ENCODE assay signal across 8 cellular contexts in the genomic region with DNA sequence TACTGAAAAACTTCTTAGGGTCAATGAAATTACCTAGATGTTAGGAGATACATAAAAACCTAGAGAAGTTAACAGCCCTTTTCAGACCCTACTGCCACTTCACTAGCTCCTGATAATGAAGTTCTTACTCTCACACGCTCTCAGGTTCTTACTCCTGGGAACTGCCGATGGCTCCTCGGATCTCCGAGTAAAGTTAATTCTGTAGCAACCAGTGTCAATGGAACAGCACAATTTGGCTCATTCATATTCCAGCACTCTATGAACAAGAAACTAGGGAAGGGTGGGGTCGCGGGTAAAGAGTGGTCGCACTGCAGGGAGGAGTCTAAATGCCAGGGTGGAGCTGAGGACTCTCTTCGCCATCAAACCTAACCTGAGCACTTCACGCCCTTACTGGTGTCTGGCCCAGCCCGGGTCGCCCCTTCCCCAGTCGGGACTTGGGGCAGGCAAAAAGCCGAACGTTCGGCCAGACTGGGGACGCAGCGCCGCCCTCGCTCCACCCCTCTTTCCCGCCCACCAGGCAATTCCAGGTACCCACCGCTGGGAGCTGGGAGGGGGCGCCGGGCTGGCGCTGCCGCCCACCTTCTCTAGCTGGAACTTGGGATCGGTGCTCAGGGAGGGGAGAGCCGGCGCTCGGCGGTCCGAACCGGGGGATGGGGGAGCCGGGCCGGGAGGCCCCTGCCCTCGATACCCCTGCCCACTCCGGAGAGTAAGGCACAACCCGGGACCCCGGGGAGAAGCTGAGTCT. TPM values are rescaled to one million over a fixed set of nuclear protein-coding genes. Genes with fewer than 3 reads are reported as not detected.
DNase-seq lines count a peak whose midpoint lies in the region; ATAC-seq and TF ChIP-seq lines count a peak whose summit lies in the region.

No MANE protein-coding gene starts in this region.

- H3K27me3 ChIP-seq in Caco-2 (replicated peaks; ENCODE audit: control insufficient read depth, insufficient read depth, low read length) = no peaks in the 10 kb centered on the region
- no peaks in the 10 kb centered on the region for H3K27me3 ChIP-seq in OCI-LY3 (ENCODE audit: low read depth, low read length)
- H3K27me3 ChIP-seq in neural cell (ENCODE audit: insufficient read depth, low read depth, low read length) = no peaks in the 10 kb centered on the region

- no peaks in the 10 kb centered on the region for H3F3A ChIP-seq in neural cell (ENCODE audit: insufficient read depth, low read length, poor library complexity, severe bottlenecking)

- no peak for TF ChIP-seq RAD21 in neural cell (conservative IDR thresholded peaks at IDR 0.05)

- H3K36me3 ChIP-seq in Caco-2 (ENCODE audit: control insufficient read depth, insufficient read depth, low read length) = no peaks in the 10 kb centered on the region
- H3K36me3 ChIP-seq in OCI-LY3 (replicated peaks; ENCODE audit: low read depth, low read length) = peaks cover 4% of the 10 kb centered on the region
- H3K36me3 ChIP-seq in neural cell (ENCODE audit: insufficient read depth, low read length) = no peaks in the 10 kb centered on the region

- H3K4me3 Mint-ChIP-seq in Caco-2 (ENCODE audit: unreplicated experiment) = peak overlapping the region; percentile 94
- H3K4me3 Mint-ChIP-seq in activated T-helper 17 cell treated with anti-CD3 and anti-CD28 coated beads, Interleukin-2, amount 50 U/mL, for 72 hours = peak overlapping the region; percentile 84

- no peak for TF ChIP-seq EP300 in neural cell (conservative IDR thresholded peaks at IDR 0.05; ENCODE audit: poor library complexity, severe bottlenecking)

- H3K36me3 Mint-ChIP-seq in Caco-2 (ENCODE audit: insufficient read depth, unreplicated experiment) = peaks cover 12% of the 10 kb centered on the region
- peaks cover 5% of the 10 kb centered on the region for H3K36me3 Mint-ChIP-seq in activated T-helper 17 cell treated with anti-CD3 and anti-CD28 coated beads, Interleukin-2, amount 50 U/mL, for 72 hours (ENCODE audit: low read depth)

- H3K27ac Mint-ChIP-seq in Caco-2 (ENCODE audit: unreplicated experiment) = peak overlapping the region; percentile 90
- H3K27ac Mint-ChIP-seq in activated T-helper 17 cell treated with anti-CD3 and anti-CD28 coated beads, Interleukin-2, amount 50 U/mL, for 72 hours = peak overlapping the region; percentile 82

- H4K20me1 ChIP-seq in OCI-LY3 (ENCODE audit: insufficient read depth, low read length) = no peaks in the 10 kb centered on the region
- H4K20me1 ChIP-seq in neural cell (ENCODE audit: insufficient read depth) = no peaks in the 10 kb centered on the region

- POLR2A ChIA-PET in Caco-2 (lab: Charles Lee) = interaction anchor here (0.5 to 0.6 kb wide), 2 partner anchors 49 to 126 kb away, joined by 3 to 4 read pairs; a partner anchor contains a TSS

- H3K4me2 ChIP-seq in OCI-LY3 (ENCODE audit: low read length) (peak overlapping the region; percentile 90), neural cell (ENCODE audit: low read length) (peak overlapping the region; percentile 86)

- no peaks in the 10 kb centered on the region for H3K9me3 ChIP-seq in Caco-2
- no peaks in the 10 kb centered on the region for H3K9me3 ChIP-seq in OCI-LY3 (ENCODE audit: insufficient read depth, low read length)
- no peaks in the 10 kb centered on the region for H3K9me3 ChIP-seq in neural cell (ENCODE audit: low read length)

- peak; percentile 41 to 45 for TF ChIP-seq CTCF in Caco-2 (IDR thresholded peaks at IDR 0.05; ENCODE audit: insufficient read depth in 1 of 2, low read depth in 1 of 2, low read length in 1 of 2, severe bottlenecking in 1 of 2, unreplicated experiment in 1 of 2)
- TF ChIP-seq CTCF in OCI-LY3 (IDR thresholded peaks at IDR 0.05; ENCODE audit: low read depth, low read length) = peak; percentile 40
- TF ChIP-seq CTCF in foreskin fibroblast (IDR thresholded peaks at IDR 0.05; ENCODE audit: low read depth, low read length) = peak; percentile 41
- peak; percentile 65 for TF ChIP-seq CTCF in neural cell (IDR thresholded peaks at IDR 0.05; ENCODE audit: poor library complexity, severe bottlenecking)

- peak overlapping the region; percentile 100 for H2AFZ ChIP-seq in OCI-LY3 (ENCODE audit: low read depth, low read length)
- H2AFZ ChIP-seq in neural cell (ENCODE audit: low read depth, low read length) = peak overlapping the region; percentile 71

- CTCF ChIA-PET in Caco-2 (lab: Charles Lee) = interaction anchor here (0.5 to 1.9 kb wide), 8 partner anchors 13 to 96 kb away, joined by 3 to 8 read pairs (median 4); a partner anchor contains a TSS

- H3K79me2 ChIP-seq in OCI-LY3 (ENCODE audit: low read length) (peaks cover 52% of the 10 kb centered on the region), neural cell (replicated peaks; ENCODE audit: insufficient read depth, low read length) (peaks cover 39% of the 10 kb centered on the region)

- no peaks in the 10 kb centered on the region for H3K27me3 Mint-ChIP-seq in Caco-2 (ENCODE audit: insufficient read depth, unreplicated experiment)
- H3K27me3 Mint-ChIP-seq in activated T-helper 17 cell treated with anti-CD3 and anti-CD28 coated beads, Interleukin-2, amount 50 U/mL, for 72 hours = peaks cover 9% of the 10 kb centered on the region

- intact Hi-C loops in Caco-2 (cut with micrococcal nuclease; ENCODE audit: unreplicated experiment) = loop anchor here (1.0 to 2.0 kb wide), 2 partner anchors 31 to 49 kb away; a partner anchor contains a TSS

- H3K4me1 ChIP-seq in Caco-2 (peaks cover 4% of the 10 kb centered on the region; the same call in 1 of the 2 replicates), OCI-LY3 (ENCODE audit: low read length) (peaks cover 23% of the 10 kb centered on the region)

- peak overlapping the region; percentile 91 for H3K9ac ChIP-seq in OCI-LY3 (ENCODE audit: low read length)
- H3K9ac ChIP-seq in neural cell (ENCODE audit: low read length) = peak overlapping the region; percentile 67

- no TSS peak for BruUV-seq in Caco-2 (replicated peaks; lab: Mats Ljungman, UMichigan)

- ATAC-seq in GM19397 (IDR thresholded peaks at IDR 0.05; ENCODE audit: unreplicated experiment) (peak; percentile 62), HG03469 (IDR thresholded peaks at IDR 0.05; ENCODE audit: unreplicated experiment) (peak; percentile 28)
- peak; percentile 56 for ATAC-seq in activated T-helper 17 cell treated with anti-CD3 and anti-CD28 coated beads, Interleukin-2, amount 50 U/mL, for 72 hours (replicated peaks)

- H3K4me3 ChIP-seq in Caco-2 (ENCODE audit: low read depth, low read length) (peak overlapping the region; percentile 78), OCI-LY3 (ENCODE audit: low read length) (peak overlapping the region; percentile 94), foreskin fibroblast (ENCODE audit: low read depth in 1 of 2, low read length in 2 of 2) (peak overlapping the region; percentile 86 to 95), neural cell (ENCODE audit: low read length) (peak overlapping the region; percentile 85)

- peak; percentile 89 to 90 for DNase-seq in Caco-2
- DNase-seq in foreskin fibroblast = peak; percentile 56 to 88
- DNase-seq in superior temporal gyrus (ENCODE audit: extremely low spot score) = peak; percentile 29

- H3K4me1 Mint-ChIP-seq in Caco-2 (ENCODE audit: low read depth, unreplicated experiment) = peaks cover 10% of the 10 kb centered on the region
- peaks cover 4% of the 10 kb centered on the region for H3K4me1 Mint-ChIP-seq in activated T-helper 17 cell treated with anti-CD3 and anti-CD28 coated beads, Interleukin-2, amount 50 U/mL, for 72 hours

- H3K9me3 Mint-ChIP-seq in Caco-2 (ENCODE audit: unreplicated experiment) = no peaks in the 10 kb centered on the region
- no peaks in the 10 kb centered on the region for H3K9me3 Mint-ChIP-seq in activated T-helper 17 cell treated with anti-CD3 and anti-CD28 coated beads, Interleukin-2, amount 50 U/mL, for 72 hours

- no peaks in the 10 kb centered on the region for H3K9me2 ChIP-seq in neural cell (ENCODE audit: insufficient read depth, low read length)

- peak overlapping the region; percentile 50 for H3K27ac ChIP-seq in OCI-LY3 (ENCODE audit: low read length)
- peak overlapping the region; percentile 40 for H3K27ac ChIP-seq in neural cell (ENCODE audit: low read length)

TF ChIP-seq in neural cell, 6 proteins besides CTCF, POLR2A, EP300 and RAD21:
- TF ChIP-seq MXI1 (conservative IDR thresholded peaks at IDR 0.05; ENCODE audit: poor library complexity, severe bottlenecking) (no peak), EZH2 (IDR thresholded peaks at IDR 0.05; ENCODE audit: borderline replicate concordance, insufficient read depth, low read length, poor library complexity, severe bottlenecking) (no peak), TAF1 (IDR thresholded peaks at IDR 0.05; ENCODE audit: low read depth) (no peak), POLR2AphosphoS5 (IDR thresholded peaks at IDR 0.05) (no peak)

RNA-seq across cellular contexts. Expression of a gene that starts 0.7 kb away (rescaled TPM):
- total RNA-seq in Caco-2 (2022) = 12.6 and 13.7 TPM in 2 replicates
- total RNA-seq in activated T-helper 17 cell treated with anti-CD3 and anti-CD28 coated beads, Interleukin-2, amount 50 U/mL, for 72 hours = 1 to 10 TPM; 2.6 to 4.1 TPM
- 11.7 and 14.5 TPM in 2 replicates for polyA plus RNA-seq in neural cell
- polyA minus RNA-seq in neural cell = 20.7 and 24.0 TPM in 2 replicates

RNA-seq across cellular contexts. Expression of a gene that starts 49.2 kb away (rescaled TPM):
- total RNA-seq in Caco-2 (2022) = 9.5 and 10.4 TPM in 2 replicates
- total RNA-seq in activated T-helper 17 cell treated with anti-CD3 and anti-CD28 coated beads, Interleukin-2, amount 50 U/mL, for 72 hours = 1 to 10 TPM; 5.6 to 9.5 TPM
- 3.2 and 3.3 TPM in 2 replicates for polyA plus RNA-seq in neural cell
- polyA minus RNA-seq in neural cell = 3.7 and 4.5 TPM in 2 replicates

Comparison
In these comparisons a context has a peak if more than half of its experiments do, and no peak if none do; other contexts are left out.
1. Peak in every context shown above with its lines: DNase-seq, ATAC-seq, H3K4me3 ChIP-seq and H3K27ac ChIP-seq.
2. DNase-seq: peak in every context shown above with its lines; median percentile 90 in Caco-2; 72 in foreskin fibroblast; 29 in superior temporal gyrus.